ENCODE assay signal across 12 cellular contexts in the genomic region with DNA sequence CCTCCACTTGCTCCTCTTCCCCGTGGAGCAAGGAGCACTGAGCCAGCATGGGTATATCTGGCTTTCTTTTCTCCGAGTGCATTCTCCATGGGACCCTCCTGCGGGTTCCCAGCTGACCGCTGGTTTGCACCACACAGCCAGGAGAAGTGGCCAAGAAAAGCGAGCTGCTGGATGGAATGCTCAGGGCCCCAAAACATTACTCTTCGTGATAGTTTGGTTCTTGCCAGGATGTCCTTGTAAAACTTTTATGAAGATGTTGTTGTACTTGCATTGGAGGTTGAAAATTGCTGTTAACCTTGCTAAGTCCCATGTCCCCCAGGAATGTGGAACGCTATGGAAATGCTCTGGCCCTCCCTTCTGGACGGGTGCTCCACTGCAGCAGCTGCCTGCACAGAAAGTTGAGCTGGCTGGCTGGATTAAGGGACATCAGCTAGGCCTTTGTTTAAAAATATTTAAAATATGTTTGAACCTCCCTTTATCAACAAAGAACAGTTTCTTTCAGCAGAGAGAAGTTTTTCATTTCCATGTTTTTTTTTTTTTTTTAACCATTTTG.
DNase-seq lines count a peak whose midpoint lies in the region; ATAC-seq and TF ChIP-seq lines count a peak whose summit lies in the region.
"Had no signal": no experiment of that assay in that cellular context is flagged by ENCODE, and none has a peak within 500 bp of the region (broad histone marks: within the 10 kb centered on the region; RNA-seq: fewer than 3 reads in every experiment).

No MANE protein-coding gene starts in this region.

- TF ChIP-seq CTCF in testis (IDR thresholded peaks at IDR 0.05) = peak; percentile 14 to 28 (median 17)

- peaks cover 35% of the 10 kb centered on the region for H3K4me1 ChIP-seq in testis

- DNase-seq in HT-29 (ENCODE audit: low spot score) = peak; percentile 74
- DNase-seq in testis = peak; percentile 77
- DNase-seq in natural killer cell treated with Interleukin-12 subunit alpha and Interleukin-12 subunit beta and Interleukin-15 and Interleukin-18, amount 100 ng/mL, for 72 hours (ENCODE audit: low spot score) = no peak
- DNase-seq: hippocampal formation, posterior cingulate gyrus had no signal

- H3K27me3 Mint-ChIP-seq in natural killer cell treated with Interleukin-12 subunit alpha and Interleukin-12 subunit beta and Interleukin-15 and Interleukin-18, amount 100 ng/mL, for 72 hours = peaks cover 48 to 72% of the 10 kb centered on the region in 2 donors
- peaks cover 19% of the 10 kb centered on the region for H3K27me3 Mint-ChIP-seq in stimulated activated memory B cell treated with anti-CD40 and anti-IgM and Interleukin-4, amounts not matched to agents 10 μg/mL and 1 μg/mL and 100 μg/mL, for 72 hours

- 38 to 62% methylated on average over 8 of the region's 8 CpGs for WGBS in testis, 2 donors

- no peak overlapping the region for H3K27ac Mint-ChIP-seq in natural killer cell treated with Interleukin-12 subunit alpha and Interleukin-12 subunit beta and Interleukin-15 and Interleukin-18, amount 100 ng/mL, for 72 hours
- H3K27ac Mint-ChIP-seq in stimulated activated memory B cell treated with anti-CD40 and anti-IgM and Interleukin-4, amounts not matched to agents 10 μg/mL and 1 μg/mL and 100 μg/mL, for 72 hours = no peak overlapping the region
- H3K27ac Mint-ChIP-seq: activated naive CD4-positive, alpha-beta T cell treated with anti-CD3 and anti-CD28 coated beads, Interleukin-2, amount 50 U/mL, for 72 hours had no signal

- peaks cover 25 to 35% of the 10 kb centered on the region in 2 donors for H3K4me1 Mint-ChIP-seq in natural killer cell treated with Interleukin-12 subunit alpha and Interleukin-12 subunit beta and Interleukin-15 and Interleukin-18, amount 100 ng/mL, for 72 hours (ENCODE audit: low read depth in 2 of 2)
- H3K4me1 Mint-ChIP-seq in stimulated activated memory B cell treated with anti-CD40 and anti-IgM and Interleukin-4, amounts not matched to agents 10 μg/mL and 1 μg/mL and 100 μg/mL, for 72 hours = peaks cover 18% of the 10 kb centered on the region

- H3K27me3 ChIP-seq in layer of hippocampus (ENCODE audit: control insufficient read depth, insufficient read depth, low read length) (no peaks in the 10 kb centered on the region), testis (no peaks in the 10 kb centered on the region)

- no peaks in the 10 kb centered on the region for H3K36me3 ChIP-seq in testis (ENCODE audit: low read depth, missing control alignments)

- intact Hi-C loops in testis (cut with DNase I; ENCODE audit: low total_unique reads) = no loop called here

- no peak for ATAC-seq in natural killer cell treated with Interleukin-12 subunit alpha and Interleukin-12 subunit beta and Interleukin-15 and Interleukin-18, amount 100 ng/mL, for 72 hours
- ATAC-seq in GM21619 (IDR thresholded peaks at IDR 0.05; ENCODE audit: unreplicated experiment) (no peak), GM19395 (IDR thresholded peaks at IDR 0.05; ENCODE audit: unreplicated experiment) (no peak)
- ATAC-seq in stimulated activated memory B cell treated with anti-CD40 and anti-IgM and Interleukin-4, amounts not matched to agents 10 μg/mL and 1 μg/mL and 100 μg/mL, for 72 hours = no peak
- ATAC-seq: activated CD4-positive, CD25-positive, alpha-beta regulatory T cell treated with anti-CD3 and anti-CD28 coated beads, Interleukin-2, amount 50 U/mL, for 24 hours; activated naive CD4-positive, alpha-beta T cell treated with anti-CD3 and anti-CD28 coated beads, Interleukin-2, amount 50 U/mL, for 72 hours had no signal

- peaks cover 5% of the 10 kb centered on the region for H3K9me3 Mint-ChIP-seq in natural killer cell treated with Interleukin-12 subunit alpha and Interleukin-12 subunit beta and Interleukin-15 and Interleukin-18, amount 100 ng/mL, for 72 hours
- peaks cover 3% of the 10 kb centered on the region for H3K9me3 Mint-ChIP-seq in stimulated activated memory B cell treated with anti-CD40 and anti-IgM and Interleukin-4, amounts not matched to agents 10 μg/mL and 1 μg/mL and 100 μg/mL, for 72 hours

- no peak overlapping the region for H3K4me3 ChIP-seq in testis

- no peaks in the 10 kb centered on the region for H3K9me3 ChIP-seq in testis

- peak overlapping the region; percentile 76 for H3K27ac ChIP-seq in cingulate gyrus (ENCODE audit: low read depth, low read length)
- peak overlapping the region; percentile 44 for H3K27ac ChIP-seq in layer of hippocampus (ENCODE audit: low read depth, low read length)
- H3K27ac ChIP-seq in testis = no peak overlapping the region

- no peak overlapping the region for H3K4me3 Mint-ChIP-seq in natural killer cell treated with Interleukin-12 subunit alpha and Interleukin-12 subunit beta and Interleukin-15 and Interleukin-18, amount 100 ng/mL, for 72 hours
- H3K4me3 Mint-ChIP-seq in stimulated activated memory B cell treated with anti-CD40 and anti-IgM and Interleukin-4, amounts not matched to agents 10 μg/mL and 1 μg/mL and 100 μg/mL, for 72 hours = no peak overlapping the region

- no peak for TF ChIP-seq POLR2A in testis (IDR thresholded peaks at IDR 0.05)

- peaks cover under 1% of the 10 kb centered on the region for H3K36me3 Mint-ChIP-seq in natural killer cell treated with Interleukin-12 subunit alpha and Interleukin-12 subunit beta and Interleukin-15 and Interleukin-18, amount 100 ng/mL, for 72 hours
- H3K36me3 Mint-ChIP-seq in stimulated activated memory B cell treated with anti-CD40 and anti-IgM and Interleukin-4, amounts not matched to agents 10 μg/mL and 1 μg/mL and 100 μg/mL, for 72 hours = no peaks in the 10 kb centered on the region

Comparison
In these comparisons a context has a peak if more than half of its experiments do, and no peak if none do; other contexts are left out.
1. H3K27ac ChIP-seq: peak in cingulate gyrus (single experiment) and layer of hippocampus (single experiment); none in testis (0 of 2).